In genomic region chr6:102015431-102015830, GRCh38 we compare ENCODE assay signal across 16 cellular contexts.
DNase-seq lines count a peak whose midpoint lies in the region; ATAC-seq and TF ChIP-seq lines count a peak whose summit lies in the region.
"Had no signal": no experiment of that assay in that cellular context is flagged by ENCODE, and none has a peak within 500 bp of the region (broad histone marks: within the 10 kb centered on the region; RNA-seq: fewer than 3 reads in every experiment).

No MANE protein-coding gene starts in this region.

- no peaks in the 10 kb centered on the region for H3K9me3 ChIP-seq in sigmoid colon
- H3K9me3 ChIP-seq in stomach: peaks cover 0 to 17% (median 7%) of the 10 kb centered on the region in 4 donors
- H3K9me3 ChIP-seq: BLaER1 had no signal

- no peak overlapping the region for H3K27ac Mint-ChIP-seq in chondrocyte (ENCODE audit: unreplicated experiment)
- H3K27ac Mint-ChIP-seq: CD8-positive, alpha-beta T cell; HFFc6 had no signal

- intact Hi-C loops in cardiac septum (cut with DNase I): no loop called here
- intact Hi-C loops in Right ventricle myocardium superior (cut with DNase I): no loop called here
- intact Hi-C loops in sigmoid colon (cut with DNase I): no loop called here
- intact Hi-C loops in stomach (cut with DNase I; ENCODE audit: low total_unique reads): no loop called here

- TF ChIP-seq POLR2A in sigmoid colon (IDR thresholded peaks at IDR 0.05): no peak
- no peak for TF ChIP-seq POLR2A in stomach (IDR thresholded peaks at IDR 0.05)

- peaks cover 8% of the 10 kb centered on the region for H3K36me3 Mint-ChIP-seq in chondrocyte (ENCODE audit: low read depth)
- H3K36me3 Mint-ChIP-seq: CD8-positive, alpha-beta T cell had no signal

- H3K27ac ChIP-seq in sigmoid colon (no peak overlapping the region), stomach (no peak overlapping the region)
- H3K27ac ChIP-seq: BLaER1 had no signal

- H3K4me1 ChIP-seq in sigmoid colon (no peaks in the 10 kb centered on the region), stomach (no peaks in the 10 kb centered on the region)
- H3K4me1 ChIP-seq: BLaER1 had no signal

- H3K27me3 ChIP-seq in sigmoid colon (no peaks in the 10 kb centered on the region), stomach (no peaks in the 10 kb centered on the region)
- H3K27me3 ChIP-seq: BLaER1 had no signal

- H3K4me3 Mint-ChIP-seq in chondrocyte (ENCODE audit: unreplicated experiment): no peak overlapping the region
- H3K4me3 Mint-ChIP-seq: CD8-positive, alpha-beta T cell; HFFc6 had no signal

- TF ChIP-seq EP300 in sigmoid colon (IDR thresholded peaks at IDR 0.05) (no peak), stomach (IDR thresholded peaks at IDR 0.05) (no peak)

- no peaks in the 10 kb centered on the region for H3K4me1 Mint-ChIP-seq in chondrocyte (ENCODE audit: low read depth)

- no peak for ATAC-seq in Right ventricle myocardium superior (ENCODE audit: poor library complexity)
- ATAC-seq: CD8-positive, alpha-beta T cell; HCT116 had no signal

- 62 to 80% methylated on average over 4 of the region's 4 CpGs for WGBS in sigmoid colon, 2 donors
- 59 to 84% (median 70%) methylated on average over 4 of the region's 4 CpGs for WGBS in stomach, 5 donors

- no peaks in the 10 kb centered on the region for H3K36me3 ChIP-seq in sigmoid colon
- H3K36me3 ChIP-seq in stomach: no peaks in the 10 kb centered on the region
- H3K36me3 ChIP-seq: BLaER1 had no signal

- DNase-seq in cardiac septum (ENCODE audit: low spot score): peak; percentile 65
- DNase-seq in Right ventricle myocardium superior: no peak
- DNase-seq in chondrocyte (ENCODE audit: low spot score): peak; percentile 51
- DNase-seq in sigmoid colon: peak; percentile 50
- DNase-seq in NCI-H526 (lab: John Stamatoyannopoulos, UW): no peak
- DNase-seq in stomach: no peak
- no peak for DNase-seq in H4 (ENCODE audit: low spot score)
- DNase-seq: 8988T; Calu3; CD8-positive, alpha-beta T cell; DMS79 treated with DMSO at 0.1 percent for 48 hours; GF-D8; HFFc6; IMR-90 had no signal

- no peak overlapping the region for H3K4me3 ChIP-seq in sigmoid colon
- H3K4me3 ChIP-seq in stomach: no peak overlapping the region
- H3K4me3 ChIP-seq: BLaER1 had no signal

- TF ChIP-seq CTCF in chondrocyte (IDR thresholded peaks at IDR 0.05) (no peak), sigmoid colon (IDR thresholded peaks at IDR 0.05) (no peak), stomach (IDR thresholded peaks at IDR 0.05) (no peak)

- H3K27me3 Mint-ChIP-seq in chondrocyte (ENCODE audit: low read depth): peaks cover 2% of the 10 kb centered on the region

- peaks cover 15% of the 10 kb centered on the region for H3K9me3 Mint-ChIP-seq in chondrocyte (ENCODE audit: low read depth)
- H3K9me3 Mint-ChIP-seq: HFFc6 had no signal

Comparison
In these comparisons a context has a peak if more than half of its experiments do, and no peak if none do; other contexts are left out.
1. DNase-seq: peak in cardiac septum (single experiment), chondrocyte (single experiment) and sigmoid colon (single experiment); none in Right ventricle myocardium superior (single experiment), NCI-H526 (0 of 2), stomach (single experiment) and H4 (single experiment).